Comparison of ENCODE assay signal across 1 cellular context in genomic region chr16:9437115-9437514, GRCh38.
A peak's percentile ranks its signal among the peaks of the same experiment; 100 is the strongest.
TF ChIP-seq lines count a peak whose summit lies in the region.

No MANE protein-coding gene starts in this region.

TF ChIP-seq in K562, 482 proteins besides CTCF, POLR2A, EP300 and RAD21 (continued from another document):
- TF ChIP-seq ARID3A (IDR thresholded peaks at IDR 0.05; ENCODE audit: borderline replicate concordance, low read depth, low read length) (peak; percentile 80; the same call in 1 of the 2 replicates), ARNT (IDR thresholded peaks at IDR 0.05) (no peak), ZBTB26 (CRISPR knock-in tag; IDR thresholded peaks at IDR 0.05) (no peak), SMC3 (conservative IDR thresholded peaks at IDR 0.05; ENCODE audit: insufficient read depth, low read depth, low read length) (no peak)
TF ChIP-seq in K562: peak in this region for 5.
